18 cellular contexts compared by ENCODE assay signal in the genomic region with DNA sequence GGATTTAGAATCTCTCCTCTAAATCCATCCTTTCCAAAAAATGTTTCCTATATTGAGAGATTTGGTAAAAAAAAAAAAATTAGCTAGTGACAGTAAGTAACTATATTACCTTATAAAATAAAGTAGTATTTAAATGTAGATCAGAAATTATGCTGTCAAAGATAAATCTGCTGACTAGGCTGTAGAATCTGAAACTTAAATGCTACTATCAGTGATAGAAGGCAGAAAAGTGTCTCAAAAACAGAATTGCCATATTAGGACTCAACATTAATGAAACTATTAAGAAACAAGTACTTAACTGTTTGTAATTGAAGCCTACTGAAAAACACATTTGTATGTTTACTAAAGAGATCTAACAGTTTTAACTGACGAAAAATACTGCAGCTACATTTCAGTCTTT. TPM values are rescaled to one million over a fixed set of nuclear protein-coding genes. Genes with fewer than 3 reads are reported as not detected.
DNase-seq lines count a peak whose midpoint lies in the region; ATAC-seq and TF ChIP-seq lines count a peak whose summit lies in the region.
"Had no signal": no experiment of that assay in that cellular context is flagged by ENCODE, and none has a peak within 500 bp of the region (broad histone marks: within the 10 kb centered on the region; RNA-seq: fewer than 3 reads in every experiment).

No MANE protein-coding gene starts in this region.

- H2AFZ ChIP-seq in IMR-90 (replicated peaks; ENCODE audit: low read length, poor library complexity): no peak overlapping the region

- no peak overlapping the region for H3K27ac ChIP-seq in IMR-90 (ENCODE audit: insufficient read depth, low read length)
- peak overlapping the region; percentile 8 for H3K27ac ChIP-seq in neutrophil
- H3K27ac ChIP-seq in adrenal gland: no peak overlapping the region
- H3K27ac ChIP-seq: C4-2B, Peyer's patch had no signal

- H2BK20ac ChIP-seq in IMR-90 (ENCODE audit: low read depth, low read length): no peak overlapping the region

- H2BK5ac ChIP-seq in IMR-90 (ENCODE audit: low read depth, low read length, poor library complexity, severe bottlenecking): no peak overlapping the region

- no peak overlapping the region for H4K5ac ChIP-seq in IMR-90 (ENCODE audit: low read depth, low read length)

- dilution Hi-C loops in IMR-90 (cut with HindIII; ENCODE audit: low sequenced_read_pairs, unreplicated experiment): no loop called here

- no CpG with 5 or more reads among the region's 1 CpG for WGBS in IMR-90 (ENCODE audit: extremely low coverage in 2 of 2, insufficient read length in 1 of 2), 2 experiments
- 69 to 95% (median 84%) methylated on average over 1 of the region's 1 CpG for WGBS in adrenal gland, 4 donors

- peak overlapping the region; percentile 58 for H3K27ac Mint-ChIP-seq in activated naive CD4-positive, alpha-beta T cell treated with anti-CD3 and anti-CD28 coated beads for 36 hours
- peak overlapping the region; percentile 78 for H3K27ac Mint-ChIP-seq in activated T-helper 17 cell treated with anti-CD3 and anti-CD28 coated beads, Interleukin-2, amount 50 U/mL, for 72 hours

- in situ Hi-C loops in IMR-90 (cut with MboI; ENCODE audit: low sequenced_read_pairs): no loop called here

- H3K14ac ChIP-seq in IMR-90 (replicated peaks; ENCODE audit: low read depth, low read length): no peak overlapping the region

- H3K4me2 ChIP-seq in IMR-90 (ENCODE audit: low read depth, low read length): no peak overlapping the region

- no peak overlapping the region for H2BK120ac ChIP-seq in IMR-90 (ENCODE audit: low read depth, low read length)

- ATAC-seq in IMR-90 (ENCODE audit: low read depth) (no peak), GM21737 (IDR thresholded peaks at IDR 0.05; ENCODE audit: unreplicated experiment) (no peak), HG02642 (IDR thresholded peaks at IDR 0.05; ENCODE audit: poor library complexity, unreplicated experiment) (no peak)
- ATAC-seq in activated T-helper 17 cell treated with anti-CD3 and anti-CD28 coated beads, Interleukin-2, amount 50 U/mL, for 72 hours (replicated peaks): no peak
- ATAC-seq: Right ventricle myocardium inferior had no signal

- no peak overlapping the region for H4K8ac ChIP-seq in IMR-90 (ENCODE audit: low read depth in 2 of 2, low read length in 2 of 2)

- H3K18ac ChIP-seq in IMR-90 (ENCODE audit: low read depth, low read length): no peak overlapping the region

- H3K36me3 ChIP-seq in IMR-90 (ENCODE audit: control insufficient read depth, insufficient read depth, low read length) (peaks cover 7% of the 10 kb centered on the region), neutrophil (peaks cover 52% of the 10 kb centered on the region), adrenal gland (replicated peaks in 1 of 2) (peaks cover 0 to 14% of the 10 kb centered on the region in 2 donors)

- CTCF ChIA-PET in activated naive CD4-positive, alpha-beta T cell treated with anti-CD3 and anti-CD28 coated beads for 36 hours (lab: Charles Lee): no interaction called here
- CTCF ChIA-PET in IMR-90 (lab: Yijun Ruan, JAX): no interaction called here

- no peak overlapping the region for H3K4me3 Mint-ChIP-seq in activated naive CD4-positive, alpha-beta T cell treated with anti-CD3 and anti-CD28 coated beads for 36 hours
- H3K4me3 Mint-ChIP-seq in activated T-helper 17 cell treated with anti-CD3 and anti-CD28 coated beads, Interleukin-2, amount 50 U/mL, for 72 hours: no peak overlapping the region

- H3K4ac ChIP-seq in IMR-90 (ENCODE audit: low read depth, low read length): no peak overlapping the region

- POLR2A ChIA-PET in IMR-90 (lab: Charles Lee; ENCODE audit: unreplicated experiment): no interaction called here

- H3K4me3 ChIP-seq in IMR-90 (ENCODE audit: insufficient read depth, low read depth, low read length) (no peak overlapping the region), neutrophil (ENCODE audit: low read depth in 1 of 2, low read length in 1 of 2) (no peak overlapping the region), adrenal gland (no peak overlapping the region)
- H3K4me3 ChIP-seq: Peyer's patch had no signal

- H3K9me3 ChIP-seq in IMR-90 (ENCODE audit: control insufficient read depth, insufficient read depth, low read length): no peaks in the 10 kb centered on the region
- no peaks in the 10 kb centered on the region for H3K9me3 ChIP-seq in neutrophil
- H3K9me3 ChIP-seq in adrenal gland (replicated peaks in 1 of 3): no peaks in the 10 kb centered on the region
- H3K9me3 ChIP-seq: Peyer's patch had no signal

- no peaks in the 10 kb centered on the region for H3K4me1 Mint-ChIP-seq in activated naive CD4-positive, alpha-beta T cell treated with anti-CD3 and anti-CD28 coated beads for 36 hours (ENCODE audit: low read depth)
- H3K4me1 Mint-ChIP-seq in activated T-helper 17 cell treated with anti-CD3 and anti-CD28 coated beads, Interleukin-2, amount 50 U/mL, for 72 hours: no peaks in the 10 kb centered on the region

- H3K4me1 ChIP-seq in IMR-90 (ENCODE audit: control insufficient read depth, insufficient read depth, low read length): no peaks in the 10 kb centered on the region
- H3K4me1 ChIP-seq in neutrophil (ENCODE audit: control insufficient read depth in 1 of 2, insufficient read depth in 1 of 2, low read depth in 1 of 2, low read length in 1 of 2): no peaks in the 10 kb centered on the region
- H3K4me1 ChIP-seq in adrenal gland (replicated peaks in 1 of 2): no peaks in the 10 kb centered on the region
- H3K4me1 ChIP-seq: Peyer's patch had no signal

- TF ChIP-seq CTCF in IMR-90 (conservative IDR thresholded peaks at IDR 0.05; ENCODE audit: low read depth, low read length): no peak
- no peak for TF ChIP-seq CTCF in neutrophil (IDR thresholded peaks at IDR 0.05)
- no peak for TF ChIP-seq CTCF in adrenal gland (IDR thresholded peaks at IDR 0.05)

- no peak overlapping the region for H2AK9ac ChIP-seq in IMR-90 (replicated peaks; ENCODE audit: low read depth, low read length, poor library complexity)

- H4K91ac ChIP-seq in IMR-90 (ENCODE audit: insufficient read depth, low read depth, low read length): no peak overlapping the region

- H3K56ac ChIP-seq in IMR-90 (ENCODE audit: extremely low read depth, insufficient read depth, low read length): no peak overlapping the region

- no TSS peak for BruUV-seq in IMR-90 (replicated peaks; lab: Mats Ljungman, UMichigan)

- H3K9me1 ChIP-seq in IMR-90 (ENCODE audit: insufficient read depth, low read length): no peaks in the 10 kb centered on the region

- no peaks in the 10 kb centered on the region for H3K27me3 Mint-ChIP-seq in activated naive CD4-positive, alpha-beta T cell treated with anti-CD3 and anti-CD28 coated beads for 36 hours (ENCODE audit: low read depth)
- H3K27me3 Mint-ChIP-seq in activated T-helper 17 cell treated with anti-CD3 and anti-CD28 coated beads, Interleukin-2, amount 50 U/mL, for 72 hours: no peaks in the 10 kb centered on the region

- H2BK15ac ChIP-seq in IMR-90 (ENCODE audit: low read depth, low read length): no peak overlapping the region

- TF ChIP-seq POLR2A in IMR-90 (IDR thresholded peaks at IDR 0.05; ENCODE audit: low read depth, low read length): no peak
- TF ChIP-seq POLR2A in adrenal gland (IDR thresholded peaks at IDR 0.05): no peak

- peaks cover 18% of the 10 kb centered on the region for H3K36me3 Mint-ChIP-seq in activated naive CD4-positive, alpha-beta T cell treated with anti-CD3 and anti-CD28 coated beads for 36 hours (ENCODE audit: low read depth)
- peaks cover 82% of the 10 kb centered on the region for H3K36me3 Mint-ChIP-seq in activated T-helper 17 cell treated with anti-CD3 and anti-CD28 coated beads, Interleukin-2, amount 50 U/mL, for 72 hours (ENCODE audit: low read depth)

- H3K9ac ChIP-seq in IMR-90 (ENCODE audit: low read depth, low read length): no peak overlapping the region

- intact Hi-C loops in activated naive CD4-positive, alpha-beta T cell treated with anti-CD3 and anti-CD28 coated beads for 36 hours (cut with micrococcal nuclease): loop anchor here (10.0 kb wide), 2 partner anchors 954 to 1274 kb away; no protein-coding TSS in a partner anchor
- intact Hi-C loops in IMR-90 (cut with micrococcal nuclease): no loop called here
- intact Hi-C loops in adrenal gland (cut with DNase I): no loop called here

- H3K27me3 ChIP-seq in IMR-90 (ENCODE audit: control insufficient read depth, insufficient read depth, low read length) (no peaks in the 10 kb centered on the region), neutrophil (no peaks in the 10 kb centered on the region), adrenal gland (no peaks in the 10 kb centered on the region)
- H3K27me3 ChIP-seq: Peyer's patch had no signal

- H3K9me3 Mint-ChIP-seq in activated naive CD4-positive, alpha-beta T cell treated with anti-CD3 and anti-CD28 coated beads for 36 hours: no peaks in the 10 kb centered on the region
- H3K9me3 Mint-ChIP-seq in activated T-helper 17 cell treated with anti-CD3 and anti-CD28 coated beads, Interleukin-2, amount 50 U/mL, for 72 hours: no peaks in the 10 kb centered on the region

- no peaks in the 10 kb centered on the region for H4K20me1 ChIP-seq in IMR-90 (ENCODE audit: insufficient read depth, low read length)

- no peaks in the 10 kb centered on the region for H3K79me1 ChIP-seq in IMR-90 (ENCODE audit: low read depth in 1 of 2, low read length in 2 of 2)

- DNase-seq in activated naive CD4-positive, alpha-beta T cell treated with anti-CD3 and anti-CD28 coated beads for 36 hours: no peak
- DNase-seq in activated naive CD4-positive, alpha-beta T cell treated with Interleukin-2 at 50 U/mL for 16 hours: no peak
- DNase-seq in IMR-90: no peak
- DNase-seq in adrenal gland: no peak
- DNase-seq: COR-L47, DMS153, Kasumi-1, NCI-H1105 treated with DMSO at 0.1 percent for 48 hours, NCI-H1694 treated with DMSO at 0.1 percent for 48 hours, NCI-H2107, NCI-H2227 treated with DMSO at 0.1 percent for 48 hours, Peyer's patch had no signal

- no peak overlapping the region for H3K23ac ChIP-seq in IMR-90 (ENCODE audit: low read depth, low read length)

- no peak overlapping the region for H2AK5ac ChIP-seq in IMR-90 (ENCODE audit: low read depth, low read length)

- TF ChIP-seq RAD21 in IMR-90 (IDR thresholded peaks at IDR 0.05; ENCODE audit: low read length): no peak

RNA-seq across cellular contexts. Expression of gene TAF9B, which starts 8.3 kb away (rescaled TPM):
- total RNA-seq in activated naive CD4-positive, alpha-beta T cell treated with anti-CD3 and anti-CD28 coated beads for 36 hours: 10 to 100 TPM; 25.9 to 27.2 TPM
- total RNA-seq in IMR-90 (2012; rRNA removed): 21.5 and 35.3 TPM in 2 replicates
- polyA plus RNA-seq in IMR-90 (2012; rRNA removed): 11.9 and 12.4 TPM in 2 replicates
- polyA plus RNA-seq in IMR-90 (2012; cell fraction: cytosol; rRNA removed): 1.6 and 4.6 TPM in 2 replicates
- polyA plus RNA-seq in IMR-90 (2012; cell fraction: nucleus; rRNA removed; ENCODE audit: low replicate concordance): 0.40 and 3.4 TPM in 2 replicates
- total RNA-seq in activated T-helper 17 cell treated with anti-CD3 and anti-CD28 coated beads, Interleukin-2, amount 50 U/mL, for 72 hours: 10 to 100 TPM; 13.4 to 20.6 TPM
- 10 to 100 TPM in 5 of 8 donors, 1 to 10 TPM in 3; 6.6 to 14.2 (median 11.3) TPM for total RNA-seq in adrenal gland
- polyA plus RNA-seq in adrenal gland: 10 to 100 TPM in 1 of 3 donors, 1 to 10 TPM in 2; 8.1 to 13.9 (median 8.8) TPM

RNA-seq across cellular contexts. Expression of gene PGK1, which starts 27.1 kb away (rescaled TPM):
- 100 to 1,000 TPM; 744 to 766 TPM for total RNA-seq in activated naive CD4-positive, alpha-beta T cell treated with anti-CD3 and anti-CD28 coated beads for 36 hours
- total RNA-seq in IMR-90 (2012; rRNA removed): 498 and 509 TPM in 2 replicates
- 534 and 744 TPM in 2 replicates for polyA plus RNA-seq in IMR-90 (2012; rRNA removed)
- 257 and 385 TPM in 2 replicates for polyA plus RNA-seq in IMR-90 (2012; cell fraction: cytosol; rRNA removed)
- polyA plus RNA-seq in IMR-90 (2012; cell fraction: nucleus; rRNA removed; ENCODE audit: low replicate concordance): 86.3 and 442 TPM in 2 replicates
- 1,000 to 10,000 TPM; 1,373 to 1,720 TPM for total RNA-seq in activated T-helper 17 cell treated with anti-CD3 and anti-CD28 coated beads, Interleukin-2, amount 50 U/mL, for 72 hours
- 100 to 1,000 TPM; 143 to 524 (median 320) TPM for total RNA-seq in adrenal gland
- polyA plus RNA-seq in adrenal gland: 100 to 1,000 TPM in 1 of 3 donors, 10 to 100 TPM in 2; 69.4 to 436 (median 90.1) TPM
